26 cellular contexts compared by ENCODE assay signal in genomic region chr3:65479967-65480366, GRCh38.
DNase-seq lines count a peak whose midpoint lies in the region; ATAC-seq, FAIRE-seq and TF ChIP-seq lines count a peak whose summit lies in the region.
"Had no signal": no experiment of that assay in that cellular context is flagged by ENCODE, and none has a peak within 500 bp of the region (broad histone marks: within the 10 kb centered on the region; RNA-seq: fewer than 3 reads in every experiment).

No MANE protein-coding gene starts in this region.

- H2BK12ac ChIP-seq in H1 (ENCODE audit: low read depth, low read length) = no peak overlapping the region

- no peak for TF ChIP-seq POLR2A in H1 (IDR thresholded peaks at IDR 0.05; ENCODE audit: control extremely low read depth in 1 of 2, low read depth in 2 of 2, low read length in 2 of 2)

- H3K27ac ChIP-seq in H1 (ENCODE audit: low read depth, low read length) = no peak overlapping the region
- H3K27ac ChIP-seq: A549, BLaER1, gastroesophageal sphincter, uterus had no signal

- CTCF ChIA-PET in H1 (lab: Charles Lee; ENCODE audit: partially characterized antibody) = interaction anchor here (1.2 to 5.8 kb wide), 3 partner anchors 10 to 67 kb away, joined by 3 to 23 read pairs (median 4); no protein-coding TSS in a partner anchor
- CTCF ChIA-PET in activated CD8-positive, alpha-beta memory T cell treated with anti-CD3 and anti-CD28 coated beads, Interleukin-2, amount 10 ng/mL, durations not matched to agents 7 days and 5 days (lab: Charles Lee) = no interaction called here

- no peak overlapping the region for H3K4ac ChIP-seq in H1 (replicated peaks; ENCODE audit: insufficient read length, low read depth, low read length)

- TF ChIP-seq CTCF in H1 (IDR thresholded peaks at IDR 0.05; ENCODE audit: control extremely low read depth in 1 of 3, insufficient read depth in 1 of 3, low read depth in 1 of 3, low read length in 3 of 3) = no peak
- TF ChIP-seq CTCF in GM20000 (IDR thresholded peaks at IDR 0.05; ENCODE audit: extremely low read depth, missing control alignments) = no peak

- no peak overlapping the region for H3K9ac ChIP-seq in H1 (replicated peaks in 1 of 4; ENCODE audit: extremely low read depth in 1 of 4, low read depth in 3 of 4, low read length in 3 of 4)
- H3K9ac ChIP-seq: BLaER1 had no signal

- H4K8ac ChIP-seq in H1 (ENCODE audit: extremely low read depth, insufficient read depth, low read length) = no peak overlapping the region

- H3K14ac ChIP-seq in H1 (ENCODE audit: insufficient read length) = no peak overlapping the region

- H3K4me1 Mint-ChIP-seq in activated CD8-positive, alpha-beta memory T cell treated with anti-CD3 and anti-CD28 coated beads, Interleukin-2, amount 10 ng/mL, durations not matched to agents 7 days and 5 days = no peaks in the 10 kb centered on the region

- 97% methylated on average over 3 of the region's 3 CpGs; no CpG with 5 or more reads in 1 of the 2 experiments for WGBS in H1 (ENCODE audit: extremely low coverage in 1 of 2, insufficient coverage in 1 of 2, insufficient read length in 1 of 2, insufficient replicate concordance in 2 of 2, low coverage in 1 of 2, low lambda C conversion rate in 2 of 2, missing lambda C conversion rate in 1 of 2), 2 experiments

- no peaks in the 10 kb centered on the region for H3K27me3 ChIP-seq in H1 (replicated peaks in 1 of 4; ENCODE audit: control insufficient read depth in 3 of 4, extremely low read depth in 1 of 4, insufficient read depth in 3 of 4, low read length in 3 of 4)
- H3K27me3 ChIP-seq: BLaER1, gastroesophageal sphincter, uterus had no signal

- no peaks in the 10 kb centered on the region for H3K23me2 ChIP-seq in H1 (ENCODE audit: low read depth, low read length)

- no peak for TF ChIP-seq EP300 in H1 (IDR thresholded peaks at IDR 0.05; ENCODE audit: borderline replicate concordance in 1 of 2, low read depth in 2 of 2, low read length in 2 of 2)

- no peak overlapping the region for H4K5ac ChIP-seq in H1 (ENCODE audit: insufficient read length, low read depth, low read length)

- no peak overlapping the region; a peak in 1 of 4 replicates for H3K4me2 ChIP-seq in H1 (ENCODE audit: insufficient read depth in 1 of 2, low read depth in 2 of 2, low read length in 2 of 2)
- H3K4me2 ChIP-seq: A549, BLaER1 had no signal

- H2AK5ac ChIP-seq in H1 (ENCODE audit: low read depth, low read length) = no peak overlapping the region

- peaks cover 3 to 43% of the 10 kb centered on the region in 2 experiments; a peak in 3 of 4 replicates for H3K79me2 ChIP-seq in H1 (ENCODE audit: control insufficient read depth in 1 of 2, insufficient read depth in 2 of 2, low read length in 2 of 2)

- H2BK120ac ChIP-seq in H1 (replicated peaks; ENCODE audit: low read depth, low read length) = peak overlapping the region; percentile 50

- H3K56ac ChIP-seq in H1 (replicated peaks; ENCODE audit: insufficient read length, low read depth, low read length) = no peak overlapping the region

- POLR2A ChIA-PET in H1 (lab: Charles Lee; ENCODE audit: partially characterized antibody) = no interaction called here

- no peak overlapping the region for H2BK5ac ChIP-seq in H1 (ENCODE audit: low read depth, low read length)

- H3K18ac ChIP-seq in H1 (ENCODE audit: extremely low read depth, low read length) = no peak overlapping the region

- FAIRE-seq in H1 (lab: Jason Lieb, UNC) = no peak
- FAIRE-seq: A549 had no signal

- H2AFZ ChIP-seq in H1 (ENCODE audit: low read length) = no peak overlapping the region

- no peak overlapping the region for H2BK20ac ChIP-seq in H1 (ENCODE audit: low read length)

- H3K36me3 ChIP-seq in H1 (ENCODE audit: control insufficient read depth in 2 of 4, insufficient read depth in 4 of 4, low read length in 3 of 4) = peaks cover 0 to 7% (median 3%) of the 10 kb centered on the region in 4 experiments; a peak in 3 of 8 replicates
- H3K36me3 ChIP-seq: BLaER1, gastroesophageal sphincter, uterus had no signal

- no peaks in the 10 kb centered on the region for H3K9me3 ChIP-seq in H1 (ENCODE audit: insufficient read depth in 2 of 2, low read depth in 1 of 2, low read length in 1 of 2)
- H3K9me3 ChIP-seq: A549, BLaER1, gastroesophageal sphincter, uterus had no signal

- no peaks in the 10 kb centered on the region for H3K36me3 Mint-ChIP-seq in activated CD8-positive, alpha-beta memory T cell treated with anti-CD3 and anti-CD28 coated beads, Interleukin-2, amount 10 ng/mL, durations not matched to agents 7 days and 5 days

- H4K91ac ChIP-seq in H1 (replicated peaks; ENCODE audit: insufficient read length, low read length) = no peak overlapping the region

- H3K4me3 ChIP-seq in H1 (ENCODE audit: extremely low read depth in 1 of 4, insufficient read depth in 2 of 4, low read depth in 3 of 4, low read length in 4 of 4) = no peak overlapping the region
- H3K4me3 ChIP-seq: A549, BLaER1, gastroesophageal sphincter, uterus had no signal

- peaks cover 2% of the 10 kb centered on the region; the same call in 1 of the 2 replicates for H3K79me1 ChIP-seq in H1 (ENCODE audit: low read depth, low read length)

- no peak for TF ChIP-seq RAD21 in H1 (IDR thresholded peaks at IDR 0.05 in 1 of 2, conservative IDR thresholded peaks at IDR 0.05 in 1 of 2; ENCODE audit: low read depth in 2 of 2, low read length in 2 of 2)

- no peak overlapping the region for H3K27ac Mint-ChIP-seq in activated CD8-positive, alpha-beta memory T cell treated with anti-CD3 and anti-CD28 coated beads, Interleukin-2, amount 10 ng/mL, durations not matched to agents 7 days and 5 days
- H3K27ac Mint-ChIP-seq: activated naive CD4-positive, alpha-beta T cell treated with anti-CD3 and anti-CD28 coated beads for 36 hours; activated T-cell treated with anti-CD3 and anti-CD28 coated beads, Interleukin-2, amount 50 U/mL, for 72 hours; HFFc6; nephron had no signal

- no peak overlapping the region for H2BK15ac ChIP-seq in H1 (ENCODE audit: low read length)

- H3K23ac ChIP-seq in H1 (ENCODE audit: insufficient read length) = no peak overlapping the region

- no peak for ATAC-seq in activated CD8-positive, alpha-beta memory T cell treated with anti-CD3 and anti-CD28 coated beads, Interleukin-2, amount 10 ng/mL, durations not matched to agents 7 days and 5 days
- ATAC-seq: A549; activated T-cell treated with anti-CD3 and anti-CD28 coated beads, Interleukin-2, amount 50 U/mL, for 72 hours; gastroesophageal sphincter; right cardiac atrium had no signal

- H3K4me1 ChIP-seq in H1 (replicated peaks in 1 of 4; ENCODE audit: control insufficient read depth in 3 of 4, insufficient read depth in 4 of 4, low read length in 3 of 4) = peaks cover 6 to 44% (median 31%) of the 10 kb centered on the region in 4 experiments
- H3K4me1 ChIP-seq: A549 had no signal

- no peak overlapping the region for H3K4me3 Mint-ChIP-seq in activated CD8-positive, alpha-beta memory T cell treated with anti-CD3 and anti-CD28 coated beads, Interleukin-2, amount 10 ng/mL, durations not matched to agents 7 days and 5 days
- H3K4me3 Mint-ChIP-seq: activated naive CD4-positive, alpha-beta T cell treated with anti-CD3 and anti-CD28 coated beads for 36 hours; activated T-cell treated with anti-CD3 and anti-CD28 coated beads, Interleukin-2, amount 50 U/mL, for 72 hours; HFFc6; nephron had no signal

- peak; percentile 15 for DNase-seq in SKM-1 (lab: John Stamatoyannopoulos, UW; ENCODE audit: unreplicated experiment)
- no peak for DNase-seq in SKM-1 treated with dmso at 0.1 percent for 144 hours (lab: John Stamatoyannopoulos, UW; ENCODE audit: unreplicated experiment)
- DNase-seq in OCI-M1 (lab: John Stamatoyannopoulos, UW) = peak; percentile 47
- no peak for DNase-seq in H1 (ENCODE audit: low read depth in 1 of 2, low spot score in 2 of 2)
- peak; percentile 34 for DNase-seq in renal cortical epithelial cell (ENCODE audit: low read depth)
- no peak for DNase-seq in amniotic stem cell (lab: John Stamatoyannopoulos, UW)
- DNase-seq in activated CD8-positive, alpha-beta memory T cell treated with anti-CD3 and anti-CD28 coated beads, Interleukin-2, amount 10 ng/mL, durations not matched to agents 7 days and 5 days = no peak
- no peak for DNase-seq in GM20000 (ENCODE audit: low spot score)
- DNase-seq: activated CD4-positive, alpha-beta T cell treated with anti-CD3 and anti-CD28 coated beads for 48 hours; activated naive CD4-positive, alpha-beta T cell treated with anti-CD3 and anti-CD28 coated beads for 36 hours; activated T-cell treated with anti-CD3 and anti-CD28 coated beads, Interleukin-2, amount 50 U/mL, for 72 hours; COR-L47; effector CD4-positive, alpha-beta T cell; erythroblast; HFFc6; NCI-H1436 treated with DMSO at 0.1 percent for 48 hours; NCI-H510A; right cardiac atrium; stimulated activated CD4-positive, alpha-beta T cell treated with anti-CD3 and anti-CD28 coated beads, Interleukin-4, amount 100 ng/mL, for 4 hours; stimulated activated naive CD4-positive, alpha-beta T cell; T-helper 2 cell; uterus had no signal

- H3K9me3 Mint-ChIP-seq in activated CD8-positive, alpha-beta memory T cell treated with anti-CD3 and anti-CD28 coated beads, Interleukin-2, amount 10 ng/mL, durations not matched to agents 7 days and 5 days (ENCODE audit: low read depth) = peaks cover 3% of the 10 kb centered on the region
- H3K9me3 Mint-ChIP-seq: activated naive CD4-positive, alpha-beta T cell treated with anti-CD3 and anti-CD28 coated beads for 36 hours; activated T-cell treated with anti-CD3 and anti-CD28 coated beads, Interleukin-2, amount 50 U/mL, for 72 hours; HFFc6; nephron had no signal

- H3K27me3 Mint-ChIP-seq in activated CD8-positive, alpha-beta memory T cell treated with anti-CD3 and anti-CD28 coated beads, Interleukin-2, amount 10 ng/mL, durations not matched to agents 7 days and 5 days = no peaks in the 10 kb centered on the region

- peaks cover 0 to 2% of the 10 kb centered on the region in 2 experiments for H4K20me1 ChIP-seq in H1 (replicated peaks in 1 of 2; ENCODE audit: control insufficient read depth in 1 of 2, insufficient read depth in 2 of 2, low read length in 2 of 2)
- H4K20me1 ChIP-seq: BLaER1 had no signal

TF ChIP-seq in H1, 55 proteins besides CTCF, POLR2A, EP300 and RAD21:
- TF ChIP-seq CBX5 (IDR thresholded peaks at IDR 0.05; ENCODE audit: low read depth, low read length) = no peak
- TF ChIP-seq TAF1 (IDR thresholded peaks at IDR 0.05; ENCODE audit: low read depth, low read length) = no peak
- TF ChIP-seq GABPA (IDR thresholded peaks at IDR 0.05; ENCODE audit: borderline replicate concordance, insufficient read depth, low read length) = no peak
- no peak for TF ChIP-seq TAF7 (optimal IDR thresholded peaks at IDR 0.05; ENCODE audit: borderline replicate concordance, low read depth, low read length)
- TF ChIP-seq GTF2F1 (IDR thresholded peaks at IDR 0.05; ENCODE audit: borderline replicate concordance, low read depth, low read length) = no peak
- no peak for TF ChIP-seq RFX5 (IDR thresholded peaks at IDR 0.05; ENCODE audit: borderline replicate concordance, low read depth, low read length)
TF ChIP-seq in H1: peak in this region for 0.

Comparison
In these comparisons a context has a peak if more than half of its experiments do, and no peak if none do; other contexts are left out.
1. DNase-seq: peak in SKM-1 (single experiment), OCI-M1 (single experiment) and renal cortical epithelial cell (single experiment); none in SKM-1 treated with dmso at 0.1 percent for 144 hours (single experiment), H1 (0 of 2), amniotic stem cell (single experiment), activated CD8-positive, alpha-beta memory T cell treated with anti-CD3 and anti-CD28 coated beads, Interleukin-2, amount 10 ng/mL, durations not matched to agents 7 days and 5 days (single experiment) and GM20000 (single experiment).